ENCODE assay signal across 20 cellular contexts in genomic region chr2:83686863-83687262, GRCh38.
A peak's percentile ranks its signal among the peaks of the same experiment; 100 is the strongest.
DNase-seq lines count a peak whose midpoint lies in the region; TF ChIP-seq lines count a peak whose summit lies in the region.
"Had no signal": no experiment of that assay in that cellular context is flagged by ENCODE, and none has a peak within 500 bp of the region (broad histone marks: within the 10 kb centered on the region; RNA-seq: fewer than 3 reads in every experiment).

No MANE protein-coding gene starts in this region.

- DNase-seq in MG63 (peak; percentile 23), hypothalamus (lab: John Stamatoyannopoulos, UW) (peak in 28 of 51 donors; percentile 0 to 69 (median 17)), substantia nigra (lab: John Stamatoyannopoulos, UW) (peak in 33 of 49 donors; percentile 1 to 68 (median 19)), spleen (no peak), NCI-H2227 (lab: John Stamatoyannopoulos, UW; ENCODE audit: unreplicated experiment) (no peak), EL (no peak)
- DNase-seq: activated CD4-positive, CD25-positive, alpha-beta regulatory T cell treated with anti-CD3 and anti-CD28 coated beads, Interleukin-2, amount 50 U/mL, for 72 hours; activated T-cell treated with anti-CD3 and anti-CD28 coated beads, Interleukin-2, amount 50 U/mL, for 24 hours; erythroblast; GOT3; natural killer cell; NCI-H1105 treated with DMSO at 0.1 percent for 48 hours; NCI-H524; ovary; stimulated activated CD4-positive, alpha-beta T cell treated with anti-CD3 and anti-CD28 coated beads, Interleukin-1b, Interleukin-23, amount 100 ng/mL, for 48 hours; T-helper 1 cell; testis had no signal

- H3K36me3 Mint-ChIP-seq in brain, result no peaks in the 10 kb centered on the region
- H3K36me3 Mint-ChIP-seq: natural killer cell had no signal

- no peaks in the 10 kb centered on the region for H3K4me1 ChIP-seq in spleen
- H3K4me1 ChIP-seq: testis had no signal

- H3K4me3 ChIP-seq in MG63 (no peak overlapping the region), spleen (no peak overlapping the region)
- H3K4me3 ChIP-seq: ovary, testis had no signal

- peaks cover 8% of the 10 kb centered on the region for H3K4me1 Mint-ChIP-seq in brain
- H3K4me1 Mint-ChIP-seq: B cell, natural killer cell had no signal

- H3K27ac ChIP-seq in substantia nigra (ENCODE audit: low read depth, low read length, poor library complexity, severe bottlenecking) (no peak overlapping the region), spleen (no peak overlapping the region)
- H3K27ac ChIP-seq: HL-60, ovary, testis had no signal

- H3K27ac Mint-ChIP-seq in brain, result peak overlapping the region in 3 of 5 experiments; percentile 5 to 58 (median 44)
- H3K27ac Mint-ChIP-seq: activated T-cell treated with anti-CD3 and anti-CD28 coated beads, Interleukin-2, amount 50 U/mL, for 24 hours; B cell; natural killer cell had no signal

- H3K9me3 ChIP-seq in MG63, result no peaks in the 10 kb centered on the region
- no peaks in the 10 kb centered on the region for H3K9me3 ChIP-seq in spleen
- H3K9me3 ChIP-seq: ovary, testis had no signal

- no peak for TF ChIP-seq CTCF in brain (conservative IDR thresholded peaks at IDR 0.05)
- TF ChIP-seq CTCF in spleen (IDR thresholded peaks at IDR 0.05 in 8 of 11, conservative IDR thresholded peaks at IDR 0.05 in 3 of 11), result no peak

- H3K9me3 Mint-ChIP-seq in brain, result no peaks in the 10 kb centered on the region
- H3K9me3 Mint-ChIP-seq: activated T-cell treated with anti-CD3 and anti-CD28 coated beads, Interleukin-2, amount 50 U/mL, for 24 hours had no signal

- H3K36me3 ChIP-seq in MG63 (no peaks in the 10 kb centered on the region), spleen (no peaks in the 10 kb centered on the region)
- H3K36me3 ChIP-seq: ovary had no signal

- TF ChIP-seq POLR2A in spleen (IDR thresholded peaks at IDR 0.05), result no peak

- intact Hi-C loops in spleen (cut with DNase I; ENCODE audit: low total_unique reads), result no loop called here

- H3K27me3 ChIP-seq in MG63 (no peaks in the 10 kb centered on the region), spleen (replicated peaks in 1 of 7) (no peaks in the 10 kb centered on the region)
- H3K27me3 ChIP-seq: ovary, testis had no signal

- peak overlapping the region in 1 of 5 experiments; percentile 15 for H3K4me3 Mint-ChIP-seq in brain
- H3K4me3 Mint-ChIP-seq: activated T-cell treated with anti-CD3 and anti-CD28 coated beads, Interleukin-2, amount 50 U/mL, for 24 hours; B cell; natural killer cell had no signal

- no peaks in the 10 kb centered on the region for H3K27me3 Mint-ChIP-seq in brain
- H3K27me3 Mint-ChIP-seq: activated T-cell treated with anti-CD3 and anti-CD28 coated beads, Interleukin-2, amount 50 U/mL, for 24 hours; B cell had no signal

Comparison
In these comparisons a context has a peak if more than half of its experiments do, and no peak if none do; other contexts are left out.
1. DNase-seq: peak in MG63 (single experiment), hypothalamus (28 of 51) and substantia nigra (33 of 49); none in spleen (single experiment), NCI-H2227 (single experiment) and EL (single experiment).